Comparison of ENCODE assay signal across 11 cellular contexts in genomic region chrX:30620980-30621716, GRCh38. TPM values are rescaled to one million over a fixed set of nuclear protein-coding genes. Genes with fewer than 3 reads are reported as not detected.
DNase-seq lines count a peak whose midpoint lies in the region; ATAC-seq and TF ChIP-seq lines count a peak whose summit lies in the region.
"Had no signal": no experiment of that assay in that cellular context is flagged by ENCODE, and none has a peak within 500 bp of the region (broad histone marks: within the 10 kb centered on the region; RNA-seq: fewer than 3 reads in every experiment).

No MANE protein-coding gene starts in this region.

- intact Hi-C loops in Right ventricle myocardium inferior (cut with DNase I), result no loop called here
- intact Hi-C loops in cardiac septum (cut with DNase I), result no loop called here

- TF ChIP-seq CTCF in GM13976 (IDR thresholded peaks at IDR 0.05; ENCODE audit: borderline replicate concordance, control extremely low read depth, extremely low read depth, insufficient read depth, missing control alignments), result no peak
- no peak for TF ChIP-seq CTCF in progenitor cell of endocrine pancreas (IDR thresholded peaks at IDR 0.05; ENCODE audit: unreplicated experiment)

- no peak overlapping the region for H3K4me3 Mint-ChIP-seq in activated T-helper 17 cell treated with anti-CD3 and anti-CD28 coated beads, Interleukin-2, amount 50 U/mL, for 72 hours
- no peak overlapping the region for H3K4me3 Mint-ChIP-seq in immature natural killer cell
- H3K4me3 Mint-ChIP-seq in progenitor cell of endocrine pancreas (ENCODE audit: low read depth), result no peak overlapping the region
- H3K4me3 Mint-ChIP-seq: effector memory CD8-positive, alpha-beta T cell; stimulated activated naive CD8-positive, alpha-beta T cell treated with anti-CD3 and anti-CD28 coated beads, Interleukin-15, Interleukin-2, amounts not matched to agents 100 ng/mL and 50 ng/mL, for 24 hours had no signal

- no peaks in the 10 kb centered on the region for H3K36me3 Mint-ChIP-seq in activated T-helper 17 cell treated with anti-CD3 and anti-CD28 coated beads, Interleukin-2, amount 50 U/mL, for 72 hours (ENCODE audit: low read depth)
- H3K36me3 Mint-ChIP-seq in immature natural killer cell (peaks cover 0 to 4% (median 0%) of the 10 kb centered on the region in 3 donors), progenitor cell of endocrine pancreas (ENCODE audit: insufficient read depth) (no peaks in the 10 kb centered on the region)

- H3K27me3 Mint-ChIP-seq in activated T-helper 17 cell treated with anti-CD3 and anti-CD28 coated beads, Interleukin-2, amount 50 U/mL, for 72 hours, result no peaks in the 10 kb centered on the region
- H3K27me3 Mint-ChIP-seq in immature natural killer cell (ENCODE audit: low read depth in 3 of 3) (peaks cover 4 to 8% (median 5%) of the 10 kb centered on the region in 3 donors), progenitor cell of endocrine pancreas (no peaks in the 10 kb centered on the region)
- H3K27me3 Mint-ChIP-seq: effector memory CD8-positive, alpha-beta T cell; stimulated activated naive CD8-positive, alpha-beta T cell treated with anti-CD3 and anti-CD28 coated beads, Interleukin-15, Interleukin-2, amounts not matched to agents 100 ng/mL and 50 ng/mL, for 24 hours had no signal

- no peak overlapping the region for H3K27ac Mint-ChIP-seq in activated T-helper 17 cell treated with anti-CD3 and anti-CD28 coated beads, Interleukin-2, amount 50 U/mL, for 72 hours
- H3K27ac Mint-ChIP-seq in immature natural killer cell (no peak overlapping the region), progenitor cell of endocrine pancreas (no peak overlapping the region)
- H3K27ac Mint-ChIP-seq: effector memory CD8-positive, alpha-beta T cell; stimulated activated naive CD8-positive, alpha-beta T cell treated with anti-CD3 and anti-CD28 coated beads, Interleukin-15, Interleukin-2, amounts not matched to agents 100 ng/mL and 50 ng/mL, for 24 hours had no signal

- DNase-seq in Right ventricle myocardium inferior (ENCODE audit: missing footprints), result no peak
- no peak for DNase-seq in cardiac septum (ENCODE audit: low spot score)
- peak; percentile 80 for DNase-seq in hepatic stellate cell (ENCODE audit: low spot score)
- DNase-seq in GM13976 (ENCODE audit: low spot score), result no peak
- no peak for DNase-seq in activated CD8-positive, alpha-beta memory T cell treated with anti-CD3 and anti-CD28 coated beads for 24 hours
- no peak for DNase-seq in immature natural killer cell
- no peak for DNase-seq in progenitor cell of endocrine pancreas (ENCODE audit: low spot score, unreplicated experiment)
- DNase-seq: effector memory CD8-positive, alpha-beta T cell; NCI-H524 treated with DMSO at 0.1 percent for 48 hours had no signal

- in situ Hi-C loops in GM13976 (cut with MboI; ENCODE audit: low sequenced_read_pairs, unreplicated experiment), result no loop called here

- peaks cover 5% of the 10 kb centered on the region for H3K9me3 Mint-ChIP-seq in activated T-helper 17 cell treated with anti-CD3 and anti-CD28 coated beads, Interleukin-2, amount 50 U/mL, for 72 hours
- peaks cover 1 to 20% (median 9%) of the 10 kb centered on the region in 6 donors for H3K9me3 Mint-ChIP-seq in immature natural killer cell
- H3K9me3 Mint-ChIP-seq in progenitor cell of endocrine pancreas (ENCODE audit: low read depth), result peaks cover 20% of the 10 kb centered on the region

- H3K4me1 Mint-ChIP-seq in activated T-helper 17 cell treated with anti-CD3 and anti-CD28 coated beads, Interleukin-2, amount 50 U/mL, for 72 hours, result no peaks in the 10 kb centered on the region
- H3K4me1 Mint-ChIP-seq in immature natural killer cell, result no peaks in the 10 kb centered on the region
- H3K4me1 Mint-ChIP-seq in progenitor cell of endocrine pancreas (ENCODE audit: low read depth), result no peaks in the 10 kb centered on the region

- ATAC-seq in Right ventricle myocardium inferior, result peak; percentile 76
- peak; percentile 70 for ATAC-seq in activated T-helper 17 cell treated with anti-CD3 and anti-CD28 coated beads, Interleukin-2, amount 50 U/mL, for 72 hours (replicated peaks)
- ATAC-seq: effector memory CD8-positive, alpha-beta T cell had no signal

RNA-seq across cellular contexts. Expression of gene GK, which starts 32.1 kb away (rescaled TPM):
- total RNA-seq in Right ventricle myocardium inferior (10.2 TPM), cardiac septum (8.7 TPM), progenitor cell of endocrine pancreas (16.3 and 16.6 TPM in 2 replicates)
- 100 to 1,000 TPM in 1 of 2 donors, 10 to 100 TPM in 1; 70.4 to 120 TPM for total RNA-seq in activated T-helper 17 cell treated with anti-CD3 and anti-CD28 coated beads, Interleukin-2, amount 50 U/mL, for 72 hours
- 1 to 10 TPM in 2 of 3 donors, under 1 TPM in 1; 0.78 to 5.3 (median 3.9) TPM for polyA plus RNA-seq in immature natural killer cell

RNA-seq across cellular contexts. Expression of gene TASL, which starts 43.6 kb away (rescaled TPM):
- total RNA-seq in Right ventricle myocardium inferior (0.68 TPM), cardiac septum (0.22 TPM), progenitor cell of endocrine pancreas (not detected in 2 replicates)
- total RNA-seq in activated T-helper 17 cell treated with anti-CD3 and anti-CD28 coated beads, Interleukin-2, amount 50 U/mL, for 72 hours, result 1 to 10 TPM; 1.9 to 4.6 TPM
- polyA plus RNA-seq in immature natural killer cell, result 1 to 10 TPM; 1.9 to 6.7 (median 2.6) TPM
